In the genomic region with DNA sequence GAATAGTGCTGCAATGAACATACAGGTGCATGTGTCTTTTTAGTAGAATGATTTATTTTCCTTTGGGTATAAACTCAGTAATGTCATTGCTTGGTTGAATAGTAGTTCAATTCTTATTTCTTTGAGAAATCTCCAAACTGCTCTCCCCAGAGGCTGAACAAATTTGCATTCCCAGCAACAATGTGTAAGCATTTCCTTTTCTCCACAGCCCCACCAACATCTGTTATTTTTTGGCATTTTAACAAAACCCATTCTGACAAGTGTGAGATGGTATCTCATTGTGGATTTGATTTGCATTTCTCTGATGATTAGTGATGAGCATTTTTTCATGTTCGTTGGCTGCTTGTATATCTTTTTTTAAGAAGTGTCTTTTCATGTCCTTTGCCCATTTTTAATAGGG, we compare ENCODE assay signal across 23 cellular contexts. TPM values are rescaled to one million over a fixed set of nuclear protein-coding genes. Genes with fewer than 3 reads are reported as not detected.
A peak's percentile ranks its signal among the peaks of the same experiment; 100 is the strongest.
DNase-seq lines count a peak whose midpoint lies in the region; ATAC-seq and TF ChIP-seq lines count a peak whose summit lies in the region.
"Had no signal": no experiment of that assay in that cellular context is flagged by ENCODE, and none has a peak within 500 bp of the region (broad histone marks: within the 10 kb centered on the region; RNA-seq: fewer than 3 reads in every experiment).

No MANE protein-coding gene starts in this region.

- no peaks in the 10 kb centered on the region for H3K36me3 ChIP-seq in BLaER1 treated with 17β-estradiol and CSF1 and Interleukin-3, amounts not matched to agents 10 nM and 100 nM
- H3K36me3 ChIP-seq: MG63 had no signal

- peak; percentile 10 for DNase-seq in myocyte (ENCODE audit: low read depth)
- DNase-seq in glutamatergic neuron: no peak
- DNase-seq in sciatic nerve (ENCODE audit: low spot score): no peak
- no peak for DNase-seq in NAMALWA (ENCODE audit: low spot score)
- DNase-seq: Calu3; GM23248; H9; KG1; MG63; NCI-H2029; NCI-H446 treated with DMSO at 0.1 percent for 48 hours; NCI-H526; NK-92 treated with Interleukin-12 subunit alpha and Interleukin-12 subunit beta, amount 100 ng/mL, for 24 hours; Right ventricle myocardium superior; RPMI8226; SW 1271 had no signal

- H3K4me3 Mint-ChIP-seq in glutamatergic neuron (ENCODE audit: unreplicated experiment): no peak overlapping the region
- H3K4me3 Mint-ChIP-seq: B cell; H9; T-helper 1 cell treated with Interleukin-12 subunit alpha and Interleukin-12 subunit beta and Interleukin-4 antibody, amounts not matched to agents 30 μg/mL and 1 μg/mL, for 36 hours had no signal

- H3K9me3 ChIP-seq in BLaER1 treated with 17β-estradiol and CSF1 and Interleukin-3, amounts not matched to agents 10 nM and 100 nM (replicated peaks in 1 of 11): peaks cover 0 to 20% (median 14%) of the 10 kb centered on the region in 11 experiments; a peak in 16 of 22 replicates
- H3K9me3 ChIP-seq: A549, MG63 had no signal

- H3K27ac Mint-ChIP-seq in glutamatergic neuron (ENCODE audit: unreplicated experiment): no peak overlapping the region
- H3K27ac Mint-ChIP-seq: B cell; H9; T-helper 1 cell treated with Interleukin-12 subunit alpha and Interleukin-12 subunit beta and Interleukin-4 antibody, amounts not matched to agents 30 μg/mL and 1 μg/mL, for 36 hours had no signal

- H3K4me2 ChIP-seq in BLaER1 treated with 17β-estradiol and CSF1 and Interleukin-3, amounts not matched to agents 10 nM and 100 nM: peak overlapping the region in 9 of 11 experiments; percentile 2 to 55 (median 26); a peak in 13 of 22 replicates
- H3K4me2 ChIP-seq: A549, PC-9 had no signal

- no peak overlapping the region for H3K9ac ChIP-seq in BLaER1 treated with 17β-estradiol and CSF1 and Interleukin-3, amounts not matched to agents 10 nM and 100 nM
- H3K9ac ChIP-seq: GM23248 had no signal

- intact Hi-C loops in sciatic nerve (cut with DNase I): no loop called here

- no peaks in the 10 kb centered on the region for H4K20me1 ChIP-seq in BLaER1 treated with 17β-estradiol and CSF1 and Interleukin-3, amounts not matched to agents 10 nM and 100 nM

- H3K4me1 ChIP-seq in BLaER1 treated with 17β-estradiol and CSF1 and Interleukin-3, amounts not matched to agents 10 nM and 100 nM: peaks cover 5 to 15% (median 12%) of the 10 kb centered on the region in 10 experiments; a peak in 13 of 20 replicates
- H3K4me1 ChIP-seq: A549 had no signal

- peaks cover 2% of the 10 kb centered on the region for H3K27me3 Mint-ChIP-seq in glutamatergic neuron (ENCODE audit: unreplicated experiment)
- H3K27me3 Mint-ChIP-seq: B cell had no signal

- ATAC-seq in HG03060 (IDR thresholded peaks at IDR 0.05; ENCODE audit: low read depth, unreplicated experiment): peak; percentile 58
- ATAC-seq in SK-N-SH treated with all-trans-retinoic acid at 6 μM for 48 hours: no peak
- no peak for ATAC-seq in sciatic nerve
- ATAC-seq: A549 had no signal

- peaks cover 11% of the 10 kb centered on the region for H3K4me1 Mint-ChIP-seq in glutamatergic neuron (ENCODE audit: low read depth, unreplicated experiment)

- no peaks in the 10 kb centered on the region for H3K27me3 ChIP-seq in BLaER1 treated with 17β-estradiol and CSF1 and Interleukin-3, amounts not matched to agents 10 nM and 100 nM
- H3K27me3 ChIP-seq: MG63 had no signal

- peaks cover 10% of the 10 kb centered on the region for H3K36me3 Mint-ChIP-seq in glutamatergic neuron (ENCODE audit: unreplicated experiment)

- no peak overlapping the region for H3K27ac ChIP-seq in BLaER1 treated with 17β-estradiol and CSF1 and Interleukin-3, amounts not matched to agents 10 nM and 100 nM
- H3K27ac ChIP-seq: A549, GM23248, PC-9 had no signal

- H3K4me3 ChIP-seq in BLaER1 treated with 17β-estradiol and CSF1 and Interleukin-3, amounts not matched to agents 10 nM and 100 nM: no peak overlapping the region
- H3K4me3 ChIP-seq: A549, GM23248, MG63, PC-9 had no signal

- peaks cover 10% of the 10 kb centered on the region for H3K9me3 Mint-ChIP-seq in glutamatergic neuron (ENCODE audit: unreplicated experiment)
- H3K9me3 Mint-ChIP-seq: T-helper 1 cell treated with Interleukin-12 subunit alpha and Interleukin-12 subunit beta and Interleukin-4 antibody, amounts not matched to agents 30 μg/mL and 1 μg/mL, for 36 hours had no signal

- no peak for TF ChIP-seq CTCF in glutamatergic neuron (IDR thresholded peaks at IDR 0.05; ENCODE audit: partially characterized antibody, unreplicated experiment)

TF ChIP-seq in SK-N-SH treated with all-trans-retinoic acid at 6 μM for 48 hours, 23 proteins besides CTCF, POLR2A, EP300 and RAD21:
- TF ChIP-seq ZFP30 (CRISPR knock-in tag; IDR thresholded peaks at IDR 0.05): no peak
- 0 out of 2 replicates have a peak, but pooled peaks have one; percentile 28 for TF ChIP-seq TCF4 (CRISPR knock-in tag; IDR thresholded peaks at IDR 0.05; ENCODE audit: borderline replicate concordance)

RNA-seq across cellular contexts. Expression of gene EEIG2, which starts 21.9 kb away (rescaled TPM):
- total RNA-seq in myocyte (4.5 and 5.9 TPM in 2 replicates), glutamatergic neuron (ENCODE audit: unreplicated experiment) (93.1 TPM), sciatic nerve (32.3 TPM)
- 2.5 TPM for polyA plus RNA-seq in myocyte (2012)
